In genomic region chr18:25962919-25963318, GRCh38 we compare ENCODE assay signal across 32 cellular contexts.
"Had no signal": no experiment of that assay in that cellular context is flagged by ENCODE, and none has a peak within 500 bp of the region (broad histone marks: within the 10 kb centered on the region; RNA-seq: fewer than 3 reads in every experiment).

No MANE protein-coding gene starts in this region.

- DNase-seq: Karpas-422, Kasumi-1, MG63, MV-4-11, NCI-H1048, NCI-H1092, NCI-H1092 treated with DMSO at 0.1 percent for 48 hours, NCI-H1105, NCI-H1105 treated with DMSO at 0.1 percent for 48 hours, NCI-H1417, NCI-H1417 treated with DMSO at 0.1 percent for 48 hours, NCI-H1436, NCI-H1436 treated with DMSO at 0.1 percent for 48 hours, NCI-H146, NCI-H1694, NCI-H1694 treated with DMSO at 0.1 percent for 48 hours, NCI-H187, NCI-H187 treated with DMSO at 0.1 percent for 48 hours, NCI-H1930, NCI-H2029, NCI-H2029 treated with DMSO at 0.1 percent for 48 hours, NCI-H2081, NCI-H2081 treated with DMSO at 0.1 percent for 48 hours, NCI-H2107, NCI-H2171, NCI-H2227 treated with DMSO at 0.1 percent for 48 hours, NCI-H226, NCI-H345, NCI-H446, NCI-H446 treated with DMSO at 0.1 percent for 48 hours, NCI-H510A, NCI-H510A treated with DMSO at 0.1 percent for 48 hours had no signal

- H3K9me3 ChIP-seq: MG63 had no signal

- H3K36me3 ChIP-seq: MG63 had no signal

- H3K4me3 ChIP-seq: MG63 had no signal
